Comparison of ENCODE assay signal across 8 cellular contexts in the genomic region with DNA sequence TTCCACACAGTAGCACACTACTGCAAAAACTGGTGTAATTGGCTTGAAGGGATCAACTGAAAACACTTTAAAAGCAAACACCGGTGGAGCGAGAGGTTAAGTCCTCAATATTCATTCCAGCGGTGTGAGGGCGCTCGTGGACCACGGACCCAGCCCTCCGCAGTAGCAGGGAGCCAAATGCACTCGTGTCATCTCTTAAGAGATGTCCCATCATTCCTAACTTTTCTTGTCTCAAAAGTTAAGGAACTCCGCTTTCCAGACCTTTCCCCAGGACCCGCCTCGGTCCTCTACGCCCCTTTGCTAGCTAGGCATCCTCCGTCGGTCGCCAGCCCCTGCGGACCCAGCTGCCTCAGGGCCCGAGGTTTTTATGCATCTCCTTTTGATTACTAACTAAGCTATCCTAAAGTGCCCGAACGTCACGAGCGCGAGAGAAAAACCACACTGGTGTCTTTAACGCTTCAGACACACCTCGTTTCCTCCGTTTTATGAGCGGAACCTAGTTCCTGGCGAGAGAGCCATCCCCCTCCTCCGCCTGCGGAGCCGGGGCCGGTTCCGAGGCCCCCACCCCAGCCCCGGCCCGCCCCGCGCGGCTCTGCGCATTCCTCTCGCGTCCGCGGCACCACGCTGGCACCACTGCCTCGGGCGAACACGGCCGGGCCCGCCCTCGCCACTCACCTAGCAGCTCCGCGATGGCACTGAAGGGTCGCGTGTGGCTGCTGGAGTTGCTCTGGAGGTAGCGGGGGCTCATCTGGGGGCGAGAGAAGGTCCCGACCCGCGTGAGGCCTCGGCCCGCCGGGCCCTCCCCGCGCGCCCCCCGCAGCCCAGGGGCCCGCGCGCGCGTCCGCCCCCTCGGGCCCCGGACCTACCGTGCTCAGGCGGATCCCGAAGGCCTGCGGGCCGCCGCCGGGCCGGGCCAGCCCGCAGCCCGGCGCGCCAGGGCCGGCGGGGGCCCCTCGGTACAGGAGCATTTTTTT. TPM values are rescaled to one million over a fixed set of nuclear protein-coding genes. Genes with fewer than 3 reads are reported as not detected.
A peak's percentile ranks its signal among the peaks of the same experiment; 100 is the strongest.
DNase-seq lines count a peak whose midpoint lies in the region; ATAC-seq, FAIRE-seq and TF ChIP-seq lines count a peak whose summit lies in the region.

No MANE protein-coding gene starts in this region.

- H3K9ac ChIP-seq in K562 (ENCODE audit: insufficient read depth in 1 of 2, low read depth in 2 of 2, low read length in 2 of 2): no peak overlapping the region

- 25% methylated on average over 33 of the region's 88 CpGs for WGBS in K562 (ENCODE audit: insufficient coverage, low coverage, missing lambda C conversion rate)
- WGBS in iPS DF 6.9 (ENCODE audit: insufficient coverage, insufficient read length): no CpG with 5 or more reads among the region's 88 CpGs
- 0 to 1% methylated on average over 88 of the region's 88 CpGs for WGBS in sigmoid colon, 2 donors

- H4K20me1 ChIP-seq in DOHH2 (ENCODE audit: control insufficient read depth, insufficient read depth, low read depth, low read length) (no peaks in the 10 kb centered on the region), K562 (replicated peaks; ENCODE audit: control insufficient read depth, insufficient read depth, low read length) (no peaks in the 10 kb centered on the region)

- H3K4me1 ChIP-seq in DOHH2 (ENCODE audit: control insufficient read depth, low read length) (peaks cover 4% of the 10 kb centered on the region; the same call in 1 of the 2 replicates), K562 (replicated peaks in 1 of 2; ENCODE audit: control insufficient read depth in 2 of 2, insufficient read depth in 2 of 2, low read length in 2 of 2) (peaks cover 0 to 6% of the 10 kb centered on the region in 2 experiments; a peak in 2 of 5 replicates), iPS DF 6.9 (ENCODE audit: control insufficient read depth, insufficient read depth, low read length) (no peaks in the 10 kb centered on the region; the same call in 1 of the 2 replicates), sigmoid colon (no peaks in the 10 kb centered on the region)

- H3K79me2 ChIP-seq in DOHH2 (ENCODE audit: control insufficient read depth, low read length): no peaks in the 10 kb centered on the region
- H3K79me2 ChIP-seq in K562 (ENCODE audit: control insufficient read depth, insufficient read depth, low read length): no peaks in the 10 kb centered on the region

- H3K9me3 ChIP-seq in DOHH2 (ENCODE audit: control insufficient read depth, insufficient read depth, low read length) (no peaks in the 10 kb centered on the region), K562 (replicated peaks; ENCODE audit: control insufficient read depth, insufficient read depth, low read depth, low read length) (no peaks in the 10 kb centered on the region), iPS DF 6.9 (ENCODE audit: control insufficient read depth, insufficient read depth, low read length) (no peaks in the 10 kb centered on the region), sigmoid colon (no peaks in the 10 kb centered on the region)

- no peaks in the 10 kb centered on the region for H3K9me2 ChIP-seq in DOHH2 (replicated peaks; ENCODE audit: control insufficient read depth, low read length)

- POLR2A ChIA-PET in K562 (lab: Yijun Ruan, JAX): no interaction called here

- no peak for FAIRE-seq in K562 (lab: Jason Lieb, UNC)

- DNase-seq in M059J (ENCODE audit: low read depth) (peak; percentile 62), T-helper 1 cell (peak in 4 of 5 donors; percentile 11 to 46 (median 20)), K562 (ENCODE audit: extremely low read depth in 1 of 4, low spot score in 3 of 4) (peak in 2 of 4 experiments; percentile 3 to 6), iPS DF 6.9 (ENCODE audit: low read depth, low spot score) (no peak), sigmoid colon (peak; percentile 76)
- no peak for DNase-seq in NK-92 treated with Interleukin-12 subunit alpha and Interleukin-12 subunit beta, amount 100 ng/mL, for 24 hours (lab: John Stamatoyannopoulos, UW)

- H3K4me3 ChIP-seq in DOHH2 (ENCODE audit: low read length): peak overlapping the region; percentile 72
- H3K4me3 ChIP-seq in K562: no peak overlapping the region
- peak overlapping the region; percentile 82; the same call in 1 of the 2 replicates for H3K4me3 ChIP-seq in iPS DF 6.9 (ENCODE audit: low read length)
- H3K4me3 ChIP-seq in sigmoid colon: peak overlapping the region; percentile 42 to 66 (median 62)

- CTCF ChIA-PET in K562 (lab: Yijun Ruan, JAX; ENCODE audit: low intra/inter-chr PET ratio): no interaction called here

- TF ChIP-seq POLR2A in K562 (conservative IDR thresholded peaks at IDR 0.05) (no peak), sigmoid colon (IDR thresholded peaks at IDR 0.05) (no peak)

- H3K27ac ChIP-seq in DOHH2 (ENCODE audit: low read depth, low read length) (no peak overlapping the region), K562 (ENCODE audit: extremely low read depth, low read depth, low read length) (no peak overlapping the region), iPS DF 6.9 (ENCODE audit: low read length) (no peak overlapping the region), sigmoid colon (peak overlapping the region; percentile 79 to 82 (median 81))

- H3K27me3 ChIP-seq in DOHH2 (ENCODE audit: control insufficient read depth, low read length) (peaks cover 8% of the 10 kb centered on the region; the same call in 1 of the 2 replicates), K562 (ENCODE audit: control insufficient read depth in 2 of 2, insufficient read depth in 2 of 2, low read length in 2 of 2) (peaks cover 0 to 5% of the 10 kb centered on the region in 2 experiments; a peak in 2 of 5 replicates), iPS DF 6.9 (ENCODE audit: control insufficient read depth, insufficient read depth, low read length) (no peaks in the 10 kb centered on the region), sigmoid colon (no peaks in the 10 kb centered on the region)

- TF ChIP-seq CTCF in DOHH2 (IDR thresholded peaks at IDR 0.05; ENCODE audit: low read depth, low read length, poor library complexity, severe bottlenecking): peak; percentile 57
- TF ChIP-seq CTCF in K562 (IDR thresholded peaks at IDR 0.05 in 2 of 3, conservative IDR thresholded peaks at IDR 0.05 in 1 of 3; ENCODE audit: insufficient read depth in 2 of 3, low read depth in 1 of 3, low read length in 3 of 3): peak; percentile 29 to 37 (median 31); a peak in 3 of 6 replicates
- peak in 3 of 4 experiments; percentile 9 to 39 (median 21) for TF ChIP-seq CTCF in sigmoid colon (IDR thresholded peaks at IDR 0.05)

- intact Hi-C loops in K562 (cut with micrococcal nuclease): no loop called here
- intact Hi-C loops in sigmoid colon (cut with DNase I): loop anchor here (2.0 to 10.0 kb wide), 2 partner anchors 120 to 626 kb away; a partner anchor contains a TSS

- in situ Hi-C loops in K562 (cut with MboI): no loop called here

- H3F3A ChIP-seq in DOHH2 (ENCODE audit: control insufficient read depth, insufficient read depth): no peaks in the 10 kb centered on the region

- H2AFZ ChIP-seq in K562 (ENCODE audit: low read depth, low read length): no peak overlapping the region

- H3K36me3 ChIP-seq in DOHH2 (ENCODE audit: control insufficient read depth, low read length) (no peaks in the 10 kb centered on the region), K562 (ENCODE audit: control insufficient read depth, insufficient read depth, low read length) (no peaks in the 10 kb centered on the region), iPS DF 6.9 (ENCODE audit: control insufficient read depth, insufficient read depth, low read length) (no peaks in the 10 kb centered on the region), sigmoid colon (no peaks in the 10 kb centered on the region)

- ATAC-seq in GM21786 (IDR thresholded peaks at IDR 0.05; ENCODE audit: unreplicated experiment) (peak; percentile 55), K562 (peak; percentile 63; the same call in 2 of the 3 replicates)

- H3K9me1 ChIP-seq in K562 (ENCODE audit: control insufficient read depth, insufficient read depth, low read length): no peaks in the 10 kb centered on the region

- no TSS peak for BruUV-seq in K562 (replicated peaks; lab: Mats Ljungman, UMichigan)

- peak in 1 of 2 experiments; percentile 34; a peak in 1 of 4 replicates for TF ChIP-seq RAD21 in K562 (CRISPR knock-in tag; conservative IDR thresholded peaks at IDR 0.05 in 1 of 2, IDR thresholded peaks at IDR 0.05 in 1 of 2)

- H3K4me2 ChIP-seq in DOHH2 (ENCODE audit: low read length): peak overlapping the region; percentile 77
- H3K4me2 ChIP-seq in K562 (ENCODE audit: insufficient read depth, low read length): no peak overlapping the region

- TF ChIP-seq EP300 in K562 (IDR thresholded peaks at IDR 0.05; ENCODE audit: low read length): no peak
- no peak for TF ChIP-seq EP300 in sigmoid colon (IDR thresholded peaks at IDR 0.05)

TF ChIP-seq in K562, 482 proteins besides CTCF, POLR2A, EP300 and RAD21:
- TF ChIP-seq EP400 (IDR thresholded peaks at IDR 0.05): no peak
- TF ChIP-seq ZC3H8 (IDR thresholded peaks at IDR 0.05): no peak
- 0 out of 2 replicates have a peak, but pooled peaks have one; percentile 6 for TF ChIP-seq SMC3 (conservative IDR thresholded peaks at IDR 0.05; ENCODE audit: insufficient read depth, low read depth, low read length)

RNA-seq across cellular contexts. Expression of a gene that starts 0.7 kb away (rescaled TPM):
- total RNA-seq in M059J (2014; rRNA removed; shearing (Covaris generic)): 7.7 and 12.5 TPM in 2 replicates
- 0.12 and 0.76 TPM in 2 replicates for total RNA-seq in K562 (2011; cell fraction: chromatin; rRNA removed; ENCODE audit: low replicate concordance)
- total RNA-seq in K562 (2011; cell fraction: nucleolus; rRNA removed): 0.13 and 0.17 TPM in 2 replicates
- 0.29 TPM in 1 of 2 replicates, not detected in the other for total RNA-seq in K562 (2011; cell fraction: nucleoplasm; rRNA removed)
- 0.16 and 0.32 TPM in 2 replicates for total RNA-seq in K562 (2014; rRNA removed)
- total RNA-seq in K562 (2014; rRNA removed; fragmentation: Illumina TruSeq; extraction: Trizol): 0.18 and 0.41 TPM in 2 replicates
- total RNA-seq in K562 (2015; rRNA removed; fragmentation: Illumina TruSeq; extraction: Trizol): 0.11 and 0.18 TPM in 2 replicates
- total RNA-seq in K562 (2021): 0.13 and 0.40 TPM in 2 replicates
- 0.06 and 0.11 TPM in 2 replicates for polyA plus RNA-seq in K562 (2011; rRNA removed)
- 0.01 and 0.04 TPM in 2 replicates for polyA plus RNA-seq in K562 (2011; cell fraction: cytosol; rRNA removed)
- polyA plus RNA-seq in K562 (2011; cell fraction: nucleus; rRNA removed): 0.16 and 0.24 TPM in 2 replicates
- 0.23 and 0.68 TPM in 2 replicates for polyA plus RNA-seq in K562 (2012)
- 0.13 TPM in 1 of 2 replicates, not detected in the other for polyA plus RNA-seq in K562 (2014; fragmentation: Illumina TruSeq; extraction: Trizol)
- under 1 TPM; 0.04 TPM for polyA plus RNA-seq in K562 (2014; fragmentation: Nextera tagmentation; extraction: Ambion mirVana)
- 0.18 and 0.53 TPM in 2 replicates for polyA plus RNA-seq in K562 (2014; rRNA removed)
- 0.18 and 0.25 TPM in 2 replicates for polyA minus RNA-seq in K562 (2011; rRNA and poly(A)+ RNA removed)
- not detected in 2 replicates for polyA minus RNA-seq in K562 (2011; cell fraction: cytosol; rRNA and poly(A)+ RNA removed)
- 0.44 TPM in 1 of 2 replicates, not detected in the other for polyA minus RNA-seq in K562 (2011; cell fraction: nucleus; rRNA and poly(A)+ RNA removed)
- 10 to 100 TPM in 3 of 4 donors, 1 to 10 TPM in 1; 9.3 to 13.0 (median 11.5) TPM for total RNA-seq in sigmoid colon
- polyA plus RNA-seq in sigmoid colon: 1 to 10 TPM; 5.8 to 7.2 (median 6.0) TPM

Comparison
In these comparisons a context has a peak if more than half of its experiments do, and no peak if none do; other contexts are left out.
1. H3K27ac ChIP-seq: peak in sigmoid colon (4 of 4); none in DOHH2 (single experiment), K562 (single experiment) and iPS DF 6.9 (single experiment).
2. DNase-seq: peak in M059J (single experiment), T-helper 1 cell (4 of 5) and sigmoid colon (single experiment); none in iPS DF 6.9 (single experiment) and NK-92 treated with Interleukin-12 subunit alpha and Interleukin-12 subunit beta, amount 100 ng/mL, for 24 hours (single experiment).
3. Peak in every context shown above with its lines, with median percentiles within 50 percentile points of each other: CTCF ChIP-seq.